Comparison of ENCODE assay signal across 1 cellular context in the genomic region with DNA sequence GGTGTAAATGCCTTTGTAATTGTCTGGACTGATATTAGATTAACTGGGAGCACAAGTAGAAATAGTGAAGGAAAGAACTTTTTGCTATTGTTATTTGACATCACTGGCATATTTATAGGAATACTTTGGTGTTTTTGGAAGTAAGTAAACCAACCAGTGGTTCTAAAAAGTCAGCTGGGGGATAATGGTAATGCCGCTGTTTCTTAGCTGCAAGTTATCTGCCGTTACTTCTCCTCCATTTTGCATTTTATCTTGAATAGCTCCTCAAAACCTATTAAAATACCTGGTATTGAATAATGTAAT.
TF ChIP-seq lines count a peak whose summit lies in the region.

No MANE protein-coding gene starts in this region.

TF ChIP-seq in HepG2, 621 proteins besides CTCF, POLR2A, EP300 and RAD21 (continued from another document):
- TF ChIP-seq ZNF704 (CRISPR knock-in tag; IDR thresholded peaks at IDR 0.05; ENCODE audit: borderline replicate concordance) (no peak), ZNF747 (CRISPR knock-in tag; IDR thresholded peaks at IDR 0.05; ENCODE audit: borderline replicate concordance) (no peak), YEATS4 (CRISPR knock-in tag; IDR thresholded peaks at IDR 0.05; ENCODE audit: borderline replicate concordance) (no peak), TRAFD1 (CRISPR knock-in tag; IDR thresholded peaks at IDR 0.05; ENCODE audit: borderline replicate concordance) (no peak), SP5 (CRISPR knock-in tag; IDR thresholded peaks at IDR 0.05; ENCODE audit: borderline replicate concordance, low read depth) (no peak), IKZF4 (CRISPR knock-in tag; IDR thresholded peaks at IDR 0.05; ENCODE audit: borderline replicate concordance, low read depth, not compliant biosample characterization) (no peak), NFYC (CRISPR knock-in tag; IDR thresholded peaks at IDR 0.05) (no peak), ZNF414 (CRISPR knock-in tag; IDR thresholded peaks at IDR 0.05) (no peak), FIP1L1 (IDR thresholded peaks at IDR 0.05; ENCODE audit: borderline replicate concordance, insufficient read depth, low read depth, low read length) (no peak), ZNF335 (CRISPR knock-in tag; IDR thresholded peaks at IDR 0.05) (no peak), RNF219 (CRISPR knock-in tag; IDR thresholded peaks at IDR 0.05) (no peak), RBM39 (IDR thresholded peaks at IDR 0.05; ENCODE audit: low read depth, low read length, poor library complexity, severe bottlenecking) (no peak), ZNF569 (CRISPR knock-in tag; IDR thresholded peaks at IDR 0.05; ENCODE audit: borderline replicate concordance) (no peak)
- TF ChIP-seq, protein P1, sequence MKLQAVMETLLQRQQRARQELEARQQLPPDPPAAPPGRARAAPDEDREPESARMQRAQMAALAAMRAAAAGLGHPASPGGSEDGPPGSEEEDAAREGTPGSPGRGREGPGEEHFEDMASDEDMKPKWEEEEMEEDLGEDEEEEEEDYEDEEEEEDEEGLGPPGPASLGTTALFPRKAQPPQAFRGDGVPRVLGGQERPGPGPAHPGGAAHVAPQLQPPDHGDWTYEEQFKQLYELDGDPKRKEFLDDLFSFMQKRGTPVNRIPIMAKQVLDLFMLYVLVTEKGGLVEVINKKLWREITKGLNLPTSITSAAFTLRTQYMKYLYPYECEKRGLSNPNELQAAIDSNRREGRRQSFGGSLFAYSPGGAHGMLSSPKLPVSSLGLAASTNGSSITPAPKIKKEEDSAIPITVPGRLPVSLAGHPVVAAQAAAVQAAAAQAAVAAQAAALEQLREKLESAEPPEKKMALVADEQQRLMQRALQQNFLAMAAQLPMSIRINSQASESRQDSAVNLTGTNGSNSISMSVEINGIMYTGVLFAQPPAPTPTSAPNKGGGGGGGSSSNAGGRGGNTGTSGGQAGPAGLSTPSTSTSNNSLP (IDR thresholded peaks at IDR 0.05; ENCODE audit: low read depth, low read length): no peak
- TF ChIP-seq, protein P2, sequence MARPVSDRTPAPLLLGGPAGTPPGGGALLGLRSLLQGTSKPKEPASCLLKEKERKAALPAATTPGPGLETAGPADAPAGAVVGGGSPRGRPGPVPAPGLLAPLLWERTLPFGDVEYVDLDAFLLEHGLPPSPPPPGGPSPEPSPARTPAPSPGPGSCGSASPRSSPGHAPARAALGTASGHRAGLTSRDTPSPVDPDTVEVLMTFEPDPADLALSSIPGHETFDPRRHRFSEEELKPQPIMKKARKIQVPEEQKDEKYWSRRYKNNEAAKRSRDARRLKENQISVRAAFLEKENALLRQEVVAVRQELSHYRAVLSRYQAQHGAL (CRISPR knock-in tag; IDR thresholded peaks at IDR 0.05; ENCODE audit: not compliant biosample characterization): no peak
